ENCODE assay signal across 8 cellular contexts in genomic region chr4:155376387-155377268, GRCh38. TPM values are rescaled to one million over a fixed set of nuclear protein-coding genes. Genes with fewer than 3 reads are reported as not detected.
DNase-seq lines count a peak whose midpoint lies in the region; ATAC-seq and TF ChIP-seq lines count a peak whose summit lies in the region.

MAP9 (minus strand) TSS chr4:155376965; CDS start chr4:155375850, 1,115 bp downstream.

- intact Hi-C loops in right cardiac atrium (cut with DNase I) (no loop called here), vagina (cut with DNase I) (no loop called here)

- H3K27me3 ChIP-seq in right cardiac atrium (ENCODE audit: control insufficient read depth, insufficient read depth), result no peaks in the 10 kb centered on the region
- H3K27me3 ChIP-seq in vagina, result no peaks in the 10 kb centered on the region

- no peak for TF ChIP-seq POLR2A in vagina (IDR thresholded peaks at IDR 0.05)

- ATAC-seq in right cardiac atrium, result peak; percentile 98 to 99

- H3K9me3 ChIP-seq in right cardiac atrium (ENCODE audit: control insufficient read depth, low read length) (no peaks in the 10 kb centered on the region), vagina (no peaks in the 10 kb centered on the region)

- WGBS in right cardiac atrium, result 5% methylated on average over 66 of the region's 66 CpGs

- no peaks in the 10 kb centered on the region for H3K4me1 ChIP-seq in right cardiac atrium (ENCODE audit: control insufficient read depth, insufficient read depth, low read length)
- H3K4me1 ChIP-seq in vagina, result peaks cover 6% of the 10 kb centered on the region

- H3K36me3 ChIP-seq in vagina, result no peaks in the 10 kb centered on the region

- DNase-seq in ELF-1 (ENCODE audit: low read depth, low spot score) (peak; percentile 99), GOT3 (lab: John Stamatoyannopoulos, UW) (peak; percentile 52), M059J (ENCODE audit: low read depth) (peak; percentile 98), T-helper 1 cell (peak; percentile 81 to 92 (median 84)), right cardiac atrium (peak; percentile 91 to 95 (median 95)), renal cortical epithelial cell (ENCODE audit: low read depth) (peak; percentile 93), vagina (ENCODE audit: extremely low spot score in 2 of 2) (no peak)

- H3K27ac ChIP-seq in angular gyrus (ENCODE audit: low read depth, low read length) (peak within 1 kb of the TSS; percentile 42), right cardiac atrium (ENCODE audit: low read length) (no peak within 1 kb of the TSS), vagina (no peak within 1 kb of the TSS)

- H3K4me3 ChIP-seq in right cardiac atrium (ENCODE audit: low read length) (peak within 1 kb of the TSS; percentile 57), vagina (peak within 1 kb of the TSS; percentile 50 to 63)

- TF ChIP-seq CTCF in vagina (IDR thresholded peaks at IDR 0.05), result no peak

RNA-seq across cellular contexts. Expression of gene MAP9, which starts in this region (rescaled TPM):
- total RNA-seq in M059J (2014; rRNA removed; shearing (Covaris generic)), result 6.7 and 10.7 TPM in 2 replicates
- total RNA-seq in right cardiac atrium (10 to 100 TPM in 1 of 4 donors, 1 to 10 TPM in 3; 7.0 to 12.2 (median 9.2) TPM), renal cortical epithelial cell (10.6 and 44.4 TPM in 2 replicates), vagina (3.4 TPM)
- polyA plus RNA-seq in right cardiac atrium, result 3.1 TPM

Comparison
In these comparisons a context has a peak if more than half of its experiments do, and no peak if none do; other contexts are left out.
1. DNase-seq: peak in ELF-1 (single experiment), GOT3 (single experiment), M059J (single experiment), T-helper 1 cell (5 of 5), right cardiac atrium (3 of 3) and renal cortical epithelial cell (single experiment); none in vagina (0 of 2).